7 cellular contexts compared by ENCODE assay signal in the genomic region with DNA sequence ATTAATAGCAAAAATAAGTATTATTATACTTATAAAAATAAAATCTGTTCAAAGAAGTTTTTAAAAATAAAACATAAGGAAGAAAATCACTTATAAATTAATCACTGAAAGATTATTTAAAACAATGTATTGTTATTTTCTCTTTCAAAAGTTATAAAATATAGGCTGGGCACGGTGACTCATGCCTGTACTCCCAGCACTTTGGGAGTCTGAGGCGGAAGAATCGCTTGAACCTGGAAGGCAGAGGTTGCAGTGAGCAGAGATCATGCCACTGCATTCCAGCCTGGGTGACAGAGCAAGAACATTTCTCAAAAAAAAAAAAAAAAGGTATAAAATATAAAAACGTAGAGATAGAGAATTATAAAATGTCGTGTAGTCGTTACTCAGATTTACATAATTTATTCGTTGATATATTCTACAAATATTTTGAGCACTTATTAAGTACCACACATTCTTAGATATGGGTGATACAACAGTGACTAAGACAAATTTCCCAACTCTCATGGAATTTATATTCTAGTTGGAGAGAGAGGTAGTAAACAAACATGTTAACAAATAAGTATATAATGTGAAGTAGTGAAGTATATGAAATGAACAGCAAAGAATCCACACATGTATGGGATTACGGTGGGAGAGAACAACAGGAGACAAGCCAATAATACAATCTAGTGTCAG.
"Had no signal": no experiment of that assay in that cellular context is flagged by ENCODE, and none has a peak within 500 bp of the region (broad histone marks: within the 10 kb centered on the region; RNA-seq: fewer than 3 reads in every experiment).

No MANE protein-coding gene starts in this region.

- H3K4me3 Mint-ChIP-seq: H9 had no signal

- H3K9me3 Mint-ChIP-seq: H9 had no signal

- H3K27ac Mint-ChIP-seq: H9 had no signal

- H3K4me3 ChIP-seq: GM23248 had no signal

- H3K27ac ChIP-seq: GM23248 had no signal

- FAIRE-seq: H1, H54, HTR-8/SVneo had no signal

- H3K4me1 Mint-ChIP-seq: H9 had no signal

- H2AFZ ChIP-seq: GM23248 had no signal

- H3K9ac ChIP-seq: GM23248 had no signal

- DNase-seq: GM23248, H9, HCEC 1CT, IMR-90 had no signal
